In the genomic region with DNA sequence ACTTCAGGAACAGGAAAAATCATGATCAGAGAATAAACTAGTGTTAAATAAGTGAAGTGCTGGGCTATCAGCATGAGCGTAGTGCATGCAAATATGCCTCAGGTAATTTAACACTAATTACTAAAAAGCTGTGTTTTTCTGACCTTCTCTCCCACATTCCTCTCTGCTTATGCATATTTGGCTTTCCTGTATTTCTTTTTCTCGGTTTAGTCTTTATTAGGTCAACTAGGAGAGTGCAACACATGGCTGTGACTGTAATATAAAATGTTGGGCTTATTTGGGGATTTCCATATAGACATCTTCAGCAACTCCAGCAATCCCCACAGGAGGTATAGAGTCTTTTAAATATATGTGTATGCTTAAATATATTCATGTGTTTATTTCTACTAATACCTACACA, we compare ENCODE assay signal across 1 cellular context.
TF ChIP-seq lines count a peak whose summit lies in the region.

No MANE protein-coding gene starts in this region.

TF ChIP-seq in GM23338, 12 proteins besides CTCF, POLR2A, EP300 and RAD21 (continued from another document):
- TF ChIP-seq, protein P1, sequence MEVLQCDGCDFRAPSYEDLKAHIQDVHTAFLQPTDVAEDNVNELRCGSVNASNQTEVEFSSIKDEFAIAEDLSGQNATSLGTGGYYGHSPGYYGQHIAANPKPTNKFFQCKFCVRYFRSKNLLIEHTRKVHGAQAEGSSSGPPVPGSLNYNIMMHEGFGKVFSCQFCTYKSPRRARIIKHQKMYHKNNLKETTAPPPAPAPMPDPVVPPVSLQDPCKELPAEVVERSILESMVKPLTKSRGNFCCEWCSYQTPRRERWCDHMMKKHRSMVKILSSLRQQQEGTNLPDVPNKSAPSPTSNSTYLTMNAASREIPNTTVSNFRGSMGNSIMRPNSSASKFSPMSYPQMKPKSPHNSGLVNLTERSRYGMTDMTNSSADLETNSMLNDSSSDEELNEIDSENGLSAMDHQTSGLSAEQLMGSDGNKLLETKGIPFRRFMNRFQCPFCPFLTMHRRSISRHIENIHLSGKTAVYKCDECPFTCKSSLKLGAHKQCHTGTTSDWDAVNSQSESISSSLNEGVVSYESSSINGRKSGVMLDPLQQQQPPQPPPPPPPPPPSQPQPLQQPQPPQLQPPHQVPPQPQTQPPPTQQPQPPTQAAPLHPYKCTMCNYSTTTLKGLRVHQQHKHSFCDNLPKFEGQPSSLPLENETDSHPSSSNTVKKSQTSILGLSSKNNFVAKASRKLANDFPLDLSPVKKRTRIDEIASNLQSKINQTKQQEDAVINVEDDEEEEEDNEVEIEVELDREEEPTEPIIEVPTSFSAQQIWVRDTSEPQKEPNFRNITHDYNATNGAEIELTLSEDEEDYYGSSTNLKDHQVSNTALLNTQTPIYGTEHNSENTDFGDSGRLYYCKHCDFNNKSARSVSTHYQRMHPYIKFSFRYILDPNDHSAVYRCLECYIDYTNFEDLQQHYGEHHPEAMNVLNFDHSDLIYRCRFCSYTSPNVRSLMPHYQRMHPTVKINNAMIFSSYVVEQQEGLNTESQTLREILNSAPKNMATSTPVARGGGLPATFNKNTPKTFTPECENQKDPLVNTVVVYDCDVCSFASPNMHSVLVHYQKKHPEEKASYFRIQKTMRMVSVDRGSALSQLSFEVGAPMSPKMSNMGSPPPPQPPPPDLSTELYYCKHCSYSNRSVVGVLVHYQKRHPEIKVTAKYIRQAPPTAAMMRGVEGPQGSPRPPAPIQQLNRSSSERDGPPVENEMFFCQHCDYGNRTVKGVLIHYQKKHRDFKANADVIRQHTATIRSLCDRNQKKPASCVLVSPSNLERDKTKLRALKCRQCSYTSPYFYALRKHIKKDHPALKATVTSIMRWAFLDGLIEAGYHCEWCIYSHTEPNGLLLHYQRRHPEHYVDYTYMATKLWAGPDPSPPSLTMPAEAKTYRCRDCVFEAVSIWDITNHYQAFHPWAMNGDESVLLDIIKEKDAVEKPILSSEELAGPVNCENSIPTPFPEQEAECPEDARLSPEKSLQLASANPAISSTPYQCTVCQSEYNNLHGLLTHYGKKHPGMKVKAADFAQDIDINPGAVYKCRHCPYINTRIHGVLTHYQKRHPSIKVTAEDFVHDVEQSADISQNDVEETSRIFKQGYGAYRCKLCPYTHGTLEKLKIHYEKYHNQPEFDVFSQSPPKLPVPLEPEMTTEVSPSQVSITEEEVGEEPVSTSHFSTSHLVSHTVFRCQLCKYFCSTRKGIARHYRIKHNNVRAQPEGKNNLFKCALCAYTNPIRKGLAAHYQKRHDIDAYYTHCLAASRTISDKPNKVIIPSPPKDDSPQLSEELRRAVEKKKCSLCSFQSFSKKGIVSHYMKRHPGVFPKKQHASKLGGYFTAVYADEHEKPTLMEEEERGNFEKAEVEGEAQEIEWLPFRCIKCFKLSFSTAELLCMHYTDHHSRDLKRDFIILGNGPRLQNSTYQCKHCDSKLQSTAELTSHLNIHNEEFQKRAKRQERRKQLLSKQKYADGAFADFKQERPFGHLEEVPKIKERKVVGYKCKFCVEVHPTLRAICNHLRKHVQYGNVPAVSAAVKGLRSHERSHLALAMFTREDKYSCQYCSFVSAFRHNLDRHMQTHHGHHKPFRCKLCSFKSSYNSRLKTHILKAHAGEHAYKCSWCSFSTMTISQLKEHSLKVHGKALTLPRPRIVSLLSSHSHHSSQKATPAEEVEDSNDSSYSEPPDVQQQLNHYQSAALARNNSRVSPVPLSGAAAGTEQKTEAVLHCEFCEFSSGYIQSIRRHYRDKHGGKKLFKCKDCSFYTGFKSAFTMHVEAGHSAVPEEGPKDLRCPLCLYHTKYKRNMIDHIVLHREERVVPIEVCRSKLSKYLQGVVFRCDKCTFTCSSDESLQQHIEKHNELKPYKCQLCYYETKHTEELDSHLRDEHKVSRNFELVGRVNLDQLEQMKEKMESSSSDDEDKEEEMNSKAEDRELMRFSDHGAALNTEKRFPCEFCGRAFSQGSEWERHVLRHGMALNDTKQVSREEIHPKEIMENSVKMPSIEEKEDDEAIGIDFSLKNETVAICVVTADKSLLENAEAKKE (CRISPR knock-in tag; IDR thresholded peaks at IDR 0.05): no peak
- TF ChIP-seq ZNF114 (CRISPR knock-in tag; IDR thresholded peaks at IDR 0.05) (no peak), CREB1 (CRISPR knock-in tag; IDR thresholded peaks at IDR 0.05; ENCODE audit: low read depth) (no peak), EZH2phosphoT487 (IDR thresholded peaks at IDR 0.05; ENCODE audit: unreplicated experiment) (no peak), ZNF331 (CRISPR knock-in tag; IDR thresholded peaks at IDR 0.05; ENCODE audit: low read depth) (no peak), JUNB (IDR thresholded peaks at IDR 0.05; ENCODE audit: unreplicated experiment) (no peak)
